ENCODE assay signal across 21 cellular contexts in genomic region chr4:124431663-124432192, GRCh38.
DNase-seq lines count a peak whose midpoint lies in the region; ATAC-seq, FAIRE-seq and TF ChIP-seq lines count a peak whose summit lies in the region.
"Had no signal": no experiment of that assay in that cellular context is flagged by ENCODE, and none has a peak within 500 bp of the region (broad histone marks: within the 10 kb centered on the region; RNA-seq: fewer than 3 reads in every experiment).

No MANE protein-coding gene starts in this region.

- no peak overlapping the region for H3K27ac ChIP-seq in H9 (ENCODE audit: insufficient read length, low read depth, low read length)
- peak overlapping the region; percentile 49 for H3K27ac ChIP-seq in astrocyte (ENCODE audit: low read depth, low read length)
- H3K27ac ChIP-seq: prostate gland had no signal

- H3T11ph ChIP-seq in H9 (ENCODE audit: low read length): no peak overlapping the region

- H3K9ac ChIP-seq in H9 (ENCODE audit: extremely low read depth, insufficient read length, low read length) (no peak overlapping the region), astrocyte (ENCODE audit: low read length) (no peak overlapping the region), skeletal muscle satellite cell (ENCODE audit: low read depth, low read length) (peak overlapping the region; percentile 24)

- H3K4me2 ChIP-seq in H9 (ENCODE audit: insufficient read depth, insufficient read length, low read length) (no peak overlapping the region), astrocyte (ENCODE audit: low read length) (no peak overlapping the region), skeletal muscle satellite cell (ENCODE audit: low read length) (peak overlapping the region; percentile 10)

- POLR2A ChIA-PET in activated CD8-positive, alpha-beta T cell treated with anti-CD3 and anti-CD28 coated beads, Interleukin-2, amount 10 ng/mL, durations not matched to agents 7 days and 5 days (lab: Charles Lee): no interaction called here

- H3K4me1 Mint-ChIP-seq in H9 (peaks cover 4% of the 10 kb centered on the region in 2 experiments; a peak in 3 of 4 replicates), astrocyte (ENCODE audit: low read depth, unreplicated experiment) (no peaks in the 10 kb centered on the region)
- H3K4me1 Mint-ChIP-seq in activated CD8-positive, alpha-beta T cell treated with anti-CD3 and anti-CD28 coated beads, Interleukin-2, amount 10 ng/mL, durations not matched to agents 7 days and 5 days (ENCODE audit: low read depth): no peaks in the 10 kb centered on the region
- H3K4me1 Mint-ChIP-seq: activated naive CD4-positive, alpha-beta T cell treated with anti-CD3 and anti-CD28 coated beads, Interleukin-2, amount 10 ng/mL, durations not matched to agents 7 days and 5 days; CD8-positive, alpha-beta memory T cell had no signal

- H3K79me2 ChIP-seq in H9 (ENCODE audit: insufficient read depth, low read length): no peaks in the 10 kb centered on the region
- no peaks in the 10 kb centered on the region for H3K79me2 ChIP-seq in astrocyte (ENCODE audit: insufficient read depth, low read length)

- H3K79me1 ChIP-seq in H9 (ENCODE audit: insufficient read depth, low read depth, low read length, poor library complexity, severe bottlenecking): no peaks in the 10 kb centered on the region

- peaks cover 3% of the 10 kb centered on the region; the same call in 1 of the 2 replicates for H3K4me1 ChIP-seq in H9 (ENCODE audit: insufficient read depth, low read length)
- peaks cover 5% of the 10 kb centered on the region for H3K4me1 ChIP-seq in astrocyte (ENCODE audit: insufficient read depth, low read length)
- peaks cover 59% of the 10 kb centered on the region for H3K4me1 ChIP-seq in skeletal muscle satellite cell (ENCODE audit: control insufficient read depth, insufficient read depth, low read length)
- H3K4me1 ChIP-seq: prostate gland had no signal

- H4K8ac ChIP-seq in H9 (replicated peaks; ENCODE audit: insufficient read length, low read depth, low read length): no peak overlapping the region

- H2BK120ac ChIP-seq in H9 (ENCODE audit: low read depth, low read length, poor library complexity, severe bottlenecking): no peak overlapping the region

- H3K56ac ChIP-seq in H9 (ENCODE audit: insufficient read length, low read depth, low read length): no peak overlapping the region

- no peak overlapping the region; a peak in 1 of 7 replicates for H3K27ac Mint-ChIP-seq in H9
- H3K27ac Mint-ChIP-seq in astrocyte (ENCODE audit: unreplicated experiment): no peak overlapping the region
- H3K27ac Mint-ChIP-seq in activated CD8-positive, alpha-beta T cell treated with anti-CD3 and anti-CD28 coated beads, Interleukin-2, amount 10 ng/mL, durations not matched to agents 7 days and 5 days: no peak overlapping the region
- H3K27ac Mint-ChIP-seq: activated CD8-positive, alpha-beta T cell treated with anti-CD3 and anti-CD28 coated beads for 36 hours; activated naive CD4-positive, alpha-beta T cell treated with anti-CD3 and anti-CD28 coated beads, Interleukin-2, amount 10 ng/mL, durations not matched to agents 7 days and 5 days; activated T-cell treated with anti-CD3 and anti-CD28 coated beads, Interleukin-2, amount 50 U/mL, for 24 hours; CD8-positive, alpha-beta memory T cell; dendritic cell treated with granulocyte-macrophage colony-stimulating factor and Interleukin-4, amounts not matched to agents 40 ng/mL and 50 ng/mL, for 4 days; nephron progenitor cell; stimulated activated naive B cell treated with anti-CD40 and anti-IgM and Interleukin-4, amounts not matched to agents 10 μg/mL and 1 μg/mL and 100 μg/mL, for 72 hours had no signal

- TF ChIP-seq CTCF in H9 (conservative IDR thresholded peaks at IDR 0.05) (no peak), astrocyte (IDR thresholded peaks at IDR 0.05; ENCODE audit: insufficient read depth, low read depth, low read length) (no peak)

- H2BK20ac ChIP-seq in H9 (ENCODE audit: low read depth, low read length, poor library complexity, severe bottlenecking): no peak overlapping the region

- H3K23ac ChIP-seq in H9 (ENCODE audit: insufficient read length, low read depth, low read length): no peak overlapping the region

- CTCF ChIA-PET in activated CD8-positive, alpha-beta T cell treated with anti-CD3 and anti-CD28 coated beads, Interleukin-2, amount 10 ng/mL, durations not matched to agents 7 days and 5 days (lab: Charles Lee): no interaction called here

- no peaks in the 10 kb centered on the region for H3K27me3 ChIP-seq in H9 (ENCODE audit: insufficient read depth, low read length)
- no peaks in the 10 kb centered on the region for H3K27me3 ChIP-seq in astrocyte (ENCODE audit: insufficient read depth, low read length)
- H3K27me3 ChIP-seq in skeletal muscle satellite cell (ENCODE audit: control insufficient read depth, insufficient read depth, low read length): no peaks in the 10 kb centered on the region

- no peak overlapping the region for H3K14ac ChIP-seq in H9 (ENCODE audit: insufficient read depth, low read length)

- H3K4me3 ChIP-seq in astrocyte (ENCODE audit: insufficient read depth, low read depth, low read length): no peak overlapping the region
- peak overlapping the region; percentile 10 for H3K4me3 ChIP-seq in skeletal muscle satellite cell (ENCODE audit: low read length)
- H3K4me3 ChIP-seq: prostate gland had no signal

- H3K18ac ChIP-seq in H9 (ENCODE audit: insufficient read length, low read depth, low read length): no peak overlapping the region

- DNase-seq in H9 (no peak), astrocyte (ENCODE audit: low read depth) (peak; percentile 12), fibroblast of peridontal ligament (ENCODE audit: extremely low read depth) (peak; percentile 45), activated gamma-delta T cell (lab: John Stamatoyannopoulos, UW) (no peak)
- no peak for DNase-seq in activated CD8-positive, alpha-beta T cell treated with anti-CD3 and anti-CD28 coated beads, Interleukin-2, amount 10 ng/mL, durations not matched to agents 7 days and 5 days
- DNase-seq: activated CD4-positive, CD25-positive, alpha-beta regulatory T cell; activated CD8-positive, alpha-beta T cell treated with anti-CD3 and anti-CD28 coated beads for 36 hours; activated naive CD4-positive, alpha-beta T cell treated with anti-CD3 and anti-CD28 coated beads, Interleukin-2, amount 10 ng/mL, durations not matched to agents 7 days and 5 days; activated T-cell treated with anti-CD3 and anti-CD28 coated beads, Interleukin-2, amount 50 U/mL, for 24 hours; CD8-positive, alpha-beta memory T cell; DMS79; NCI-H526; nephron progenitor cell; RPMI8226; stimulated activated CD4-positive, alpha-beta T cell treated with anti-CD3 and anti-CD28 coated beads, Interleukin-2, amount 100 ng/mL, for 24 hours; stimulated activated naive B cell treated with anti-CD40 and anti-IgM and Interleukin-4, amounts not matched to agents 10 μg/mL and 1 μg/mL and 100 μg/mL, for 72 hours; T-helper 9 cell had no signal

- H4K20me1 ChIP-seq in H9 (ENCODE audit: control insufficient read depth, insufficient read depth, insufficient read length): no peaks in the 10 kb centered on the region
- no peaks in the 10 kb centered on the region for H4K20me1 ChIP-seq in astrocyte (ENCODE audit: insufficient read depth, low read length)

- no peak overlapping the region for H2BK15ac ChIP-seq in H9 (ENCODE audit: low read depth, low read length)

- peak overlapping the region; percentile 52 for H2BK12ac ChIP-seq in H9 (ENCODE audit: insufficient read length, low read depth, low read length)

- H2AFZ ChIP-seq in H9 (ENCODE audit: low read length) (no peak overlapping the region), astrocyte (ENCODE audit: low read depth, low read length) (no peak overlapping the region)

- H3K23me2 ChIP-seq in H9 (ENCODE audit: insufficient read length, low read depth, low read length, poor library complexity, severe bottlenecking): no peaks in the 10 kb centered on the region

- no peak overlapping the region for H4K91ac ChIP-seq in H9 (ENCODE audit: insufficient read length, low read depth, low read length)

- H3K4me3 Mint-ChIP-seq in H9 (no peak overlapping the region), astrocyte (ENCODE audit: unreplicated experiment) (no peak overlapping the region)
- H3K4me3 Mint-ChIP-seq in activated CD8-positive, alpha-beta T cell treated with anti-CD3 and anti-CD28 coated beads, Interleukin-2, amount 10 ng/mL, durations not matched to agents 7 days and 5 days: no peak overlapping the region
- H3K4me3 Mint-ChIP-seq: activated CD8-positive, alpha-beta T cell treated with anti-CD3 and anti-CD28 coated beads for 36 hours; activated naive CD4-positive, alpha-beta T cell treated with anti-CD3 and anti-CD28 coated beads, Interleukin-2, amount 10 ng/mL, durations not matched to agents 7 days and 5 days; activated T-cell treated with anti-CD3 and anti-CD28 coated beads, Interleukin-2, amount 50 U/mL, for 24 hours; CD8-positive, alpha-beta memory T cell; dendritic cell treated with granulocyte-macrophage colony-stimulating factor and Interleukin-4, amounts not matched to agents 40 ng/mL and 50 ng/mL, for 4 days; nephron progenitor cell; stimulated activated naive B cell treated with anti-CD40 and anti-IgM and Interleukin-4, amounts not matched to agents 10 μg/mL and 1 μg/mL and 100 μg/mL, for 72 hours had no signal

- H3K36me3 Mint-ChIP-seq in H9 (ENCODE audit: insufficient read depth in 1 of 3, low read depth in 3 of 3): peaks cover 0 to 4% (median 0%) of the 10 kb centered on the region in 3 experiments; a peak in 2 of 7 replicates
- H3K36me3 Mint-ChIP-seq in astrocyte (ENCODE audit: low read depth, unreplicated experiment): no peaks in the 10 kb centered on the region
- no peaks in the 10 kb centered on the region for H3K36me3 Mint-ChIP-seq in activated CD8-positive, alpha-beta T cell treated with anti-CD3 and anti-CD28 coated beads, Interleukin-2, amount 10 ng/mL, durations not matched to agents 7 days and 5 days (ENCODE audit: low read depth)
- H3K36me3 Mint-ChIP-seq: activated naive CD4-positive, alpha-beta T cell treated with anti-CD3 and anti-CD28 coated beads, Interleukin-2, amount 10 ng/mL, durations not matched to agents 7 days and 5 days; CD8-positive, alpha-beta memory T cell; stimulated activated naive B cell treated with anti-CD40 and anti-IgM and Interleukin-4, amounts not matched to agents 10 μg/mL and 1 μg/mL and 100 μg/mL, for 72 hours had no signal

- FAIRE-seq in astrocyte (lab: Jason Lieb, UNC): no peak

- H3K27me3 Mint-ChIP-seq in H9 (ENCODE audit: low read depth) (no peaks in the 10 kb centered on the region), astrocyte (ENCODE audit: low read depth, unreplicated experiment) (no peaks in the 10 kb centered on the region)
- H3K27me3 Mint-ChIP-seq in activated CD8-positive, alpha-beta T cell treated with anti-CD3 and anti-CD28 coated beads, Interleukin-2, amount 10 ng/mL, durations not matched to agents 7 days and 5 days (ENCODE audit: low read depth): no peaks in the 10 kb centered on the region
- H3K27me3 Mint-ChIP-seq: activated CD8-positive, alpha-beta T cell treated with anti-CD3 and anti-CD28 coated beads for 36 hours; activated naive CD4-positive, alpha-beta T cell treated with anti-CD3 and anti-CD28 coated beads, Interleukin-2, amount 10 ng/mL, durations not matched to agents 7 days and 5 days; CD8-positive, alpha-beta memory T cell; dendritic cell treated with granulocyte-macrophage colony-stimulating factor and Interleukin-4, amounts not matched to agents 40 ng/mL and 50 ng/mL, for 4 days; stimulated activated naive B cell treated with anti-CD40 and anti-IgM and Interleukin-4, amounts not matched to agents 10 μg/mL and 1 μg/mL and 100 μg/mL, for 72 hours had no signal

- no peak overlapping the region for H2BK5ac ChIP-seq in H9 (ENCODE audit: insufficient read length, low read length)

- ATAC-seq in activated CD8-positive, alpha-beta T cell treated with anti-CD3 and anti-CD28 coated beads, Interleukin-2, amount 10 ng/mL, durations not matched to agents 7 days and 5 days: no peak
- ATAC-seq in HG03432 (IDR thresholded peaks at IDR 0.05; ENCODE audit: unreplicated experiment): no peak
- ATAC-seq: activated CD8-positive, alpha-beta T cell treated with anti-CD3 and anti-CD28 coated beads for 36 hours; stimulated activated naive B cell treated with anti-CD40 and anti-IgM and Interleukin-4, amounts not matched to agents 10 μg/mL and 1 μg/mL and 100 μg/mL, for 72 hours had no signal

- no peak overlapping the region for H2AK5ac ChIP-seq in H9 (ENCODE audit: insufficient read length, low read length)

- H3K4ac ChIP-seq in H9 (ENCODE audit: low read depth, low read length): no peak overlapping the region

- H3K9me3 ChIP-seq in H9 (ENCODE audit: control insufficient read depth, low read depth, low read length): no peaks in the 10 kb centered on the region
- H3K9me3 ChIP-seq in astrocyte (ENCODE audit: insufficient read depth, low read depth, low read length): no peaks in the 10 kb centered on the region
- no peaks in the 10 kb centered on the region for H3K9me3 ChIP-seq in skeletal muscle satellite cell (replicated peaks; ENCODE audit: low read length)
- H3K9me3 ChIP-seq: prostate gland had no signal

- H3K36me3 ChIP-seq in astrocyte (ENCODE audit: insufficient read depth, low read length) (no peaks in the 10 kb centered on the region), skeletal muscle satellite cell (ENCODE audit: insufficient read depth, low read length) (no peaks in the 10 kb centered on the region)
- H3K36me3 ChIP-seq: prostate gland had no signal

- H3K9me3 Mint-ChIP-seq in H9 (no peaks in the 10 kb centered on the region), astrocyte (ENCODE audit: unreplicated experiment) (no peaks in the 10 kb centered on the region)
- H3K9me3 Mint-ChIP-seq in activated CD8-positive, alpha-beta T cell treated with anti-CD3 and anti-CD28 coated beads, Interleukin-2, amount 10 ng/mL, durations not matched to agents 7 days and 5 days (ENCODE audit: insufficient read depth): no peaks in the 10 kb centered on the region
- H3K9me3 Mint-ChIP-seq: activated CD8-positive, alpha-beta T cell treated with anti-CD3 and anti-CD28 coated beads for 36 hours; activated naive CD4-positive, alpha-beta T cell treated with anti-CD3 and anti-CD28 coated beads, Interleukin-2, amount 10 ng/mL, durations not matched to agents 7 days and 5 days; activated T-cell treated with anti-CD3 and anti-CD28 coated beads, Interleukin-2, amount 50 U/mL, for 24 hours; nephron progenitor cell had no signal

- WGBS in H9 (ENCODE audit: extremely low coverage, insufficient read length, low lambda C conversion rate): no CpG with 5 or more reads among the region's 2 CpGs

- H4K5ac ChIP-seq in H9 (ENCODE audit: insufficient read length, low read depth, low read length): no peak overlapping the region

Comparison
In these comparisons a context has a peak if more than half of its experiments do, and no peak if none do; other contexts are left out.
1. DNase-seq: peak in astrocyte (single experiment) and fibroblast of peridontal ligament (single experiment); none in H9 (single experiment), activated gamma-delta T cell (single experiment) and activated CD8-positive, alpha-beta T cell treated with anti-CD3 and anti-CD28 coated beads, Interleukin-2, amount 10 ng/mL, durations not matched to agents 7 days and 5 days (single experiment).